ENCODE assay signal across 8 cellular contexts in genomic region chrX:681989-682388, GRCh38. TPM values are rescaled to one million over a fixed set of nuclear protein-coding genes. Genes with fewer than 3 reads are reported as not detected.
"Had no signal": no experiment of that assay in that cellular context is flagged by ENCODE, and none has a peak within 500 bp of the region (broad histone marks: within the 10 kb centered on the region; RNA-seq: fewer than 3 reads in every experiment).

No MANE protein-coding gene starts in this region.

- H3K4me3 ChIP-seq: HAP-1, K562 had no signal

- H3K4me1 ChIP-seq: HAP-1 had no signal

- ATAC-seq: HCT116, K562 had no signal

- DNase-seq: GOT3, H7, IMR-90, KG1 had no signal

- H3K36me3 ChIP-seq: HAP-1 had no signal

RNA-seq across cellular contexts. Expression of gene SHOX, which starts 51.4 kb away (rescaled TPM):
- total RNA-seq: H7, HT-29, IMR-90, K562 had no signal
- polyA plus RNA-seq: IMR-90, K562 had no signal
